13 cellular contexts compared by ENCODE assay signal in genomic region chr18:13265901-13266207, GRCh38. TPM values are rescaled to one million over a fixed set of nuclear protein-coding genes. Genes with fewer than 3 reads are reported as not detected.
DNase-seq lines count a peak whose midpoint lies in the region; ATAC-seq lines count a peak whose summit lies in the region.
"Had no signal": no experiment of that assay in that cellular context is flagged by ENCODE, and none has a peak within 500 bp of the region (broad histone marks: within the 10 kb centered on the region; RNA-seq: fewer than 3 reads in every experiment).

No MANE protein-coding gene starts in this region.

- no peak for ATAC-seq in effector memory CD8-positive, alpha-beta T cell (replicated peaks)
- ATAC-seq in stimulated activated effector memory CD8-positive, alpha-beta T cell treated with anti-CD3 and anti-CD28 coated beads, Interleukin-12 subunit alpha, Interleukin-12 subunit beta, amount 100 ng/mL, for 72 hours, result no peak
- ATAC-seq in GM19452 (IDR thresholded peaks at IDR 0.05; ENCODE audit: unreplicated experiment), result no peak
- ATAC-seq: left colon had no signal

- CTCF ChIA-PET in activated CD4-positive, alpha-beta T cell treated with anti-CD3 and anti-CD28 coated beads, Interleukin-2, amount 10 ng/mL, durations not matched to agents 7 days and 5 days (lab: Charles Lee), result interaction anchor here (0.6 to 2.8 kb wide), 3 partner anchors 13 to 168 kb away, joined by 3 to 11 read pairs (median 3); no protein-coding TSS in a partner anchor

- H3K4me3 Mint-ChIP-seq in activated CD4-positive, alpha-beta T cell treated with anti-CD3 and anti-CD28 coated beads, Interleukin-2, amount 10 ng/mL, durations not matched to agents 7 days and 5 days, result no peak overlapping the region
- peak overlapping the region; percentile 68 to 71 for H3K4me3 Mint-ChIP-seq in effector memory CD8-positive, alpha-beta T cell
- peak overlapping the region; percentile 57 for H3K4me3 Mint-ChIP-seq in stimulated activated effector memory CD8-positive, alpha-beta T cell treated with anti-CD3 and anti-CD28 coated beads, Interleukin-12 subunit alpha, Interleukin-12 subunit beta, amount 100 ng/mL, for 72 hours

- DNase-seq in activated CD4-positive, alpha-beta T cell treated with anti-CD3 and anti-CD28 coated beads, Interleukin-2, amount 10 ng/mL, durations not matched to agents 7 days and 5 days, result no peak
- no peak for DNase-seq in activated CD4-positive, alpha-beta T cell treated with anti-CD3 and anti-CD28 coated beads for 48 hours
- peak; percentile 32 for DNase-seq in activated CD4-positive, CD25-positive, alpha-beta regulatory T cell treated with anti-CD3 and anti-CD28 coated beads, Interleukin-2, amount 50 U/mL, for 72 hours
- DNase-seq in effector memory CD8-positive, alpha-beta T cell, result no peak
- no peak for DNase-seq in stimulated activated effector memory CD8-positive, alpha-beta T cell treated with anti-CD3 and anti-CD28 coated beads, Interleukin-12 subunit alpha, Interleukin-12 subunit beta, amount 100 ng/mL, for 72 hours (ENCODE audit: low spot score in 2 of 2)
- DNase-seq in NCI-H187 treated with DMSO at 0.1 percent for 48 hours (lab: John Stamatoyannopoulos, UW), result no peak
- DNase-seq in stimulated activated naive CD4-positive, alpha-beta T cell (lab: John Stamatoyannopoulos, UW), result no peak
- DNase-seq: Calu3, GDM1, NCI-H2029 treated with DMSO at 0.1 percent for 48 hours, NCI-H524 treated with DMSO at 0.1 percent for 48 hours had no signal

- H3K9me3 Mint-ChIP-seq in activated CD4-positive, alpha-beta T cell treated with anti-CD3 and anti-CD28 coated beads, Interleukin-2, amount 10 ng/mL, durations not matched to agents 7 days and 5 days, result no peaks in the 10 kb centered on the region
- no peaks in the 10 kb centered on the region for H3K9me3 Mint-ChIP-seq in effector memory CD8-positive, alpha-beta T cell
- no peaks in the 10 kb centered on the region for H3K9me3 Mint-ChIP-seq in stimulated activated effector memory CD8-positive, alpha-beta T cell treated with anti-CD3 and anti-CD28 coated beads, Interleukin-12 subunit alpha, Interleukin-12 subunit beta, amount 100 ng/mL, for 72 hours

- peak overlapping the region; percentile 88 for H3K27ac Mint-ChIP-seq in activated CD4-positive, alpha-beta T cell treated with anti-CD3 and anti-CD28 coated beads, Interleukin-2, amount 10 ng/mL, durations not matched to agents 7 days and 5 days
- peak overlapping the region in 1 of 2 donors; percentile 83 for H3K27ac Mint-ChIP-seq in effector memory CD8-positive, alpha-beta T cell
- H3K27ac Mint-ChIP-seq in stimulated activated effector memory CD8-positive, alpha-beta T cell treated with anti-CD3 and anti-CD28 coated beads, Interleukin-12 subunit alpha, Interleukin-12 subunit beta, amount 100 ng/mL, for 72 hours, result peak overlapping the region; percentile 68

- peaks cover 69% of the 10 kb centered on the region for H3K4me1 Mint-ChIP-seq in activated CD4-positive, alpha-beta T cell treated with anti-CD3 and anti-CD28 coated beads, Interleukin-2, amount 10 ng/mL, durations not matched to agents 7 days and 5 days
- H3K4me1 Mint-ChIP-seq in effector memory CD8-positive, alpha-beta T cell (ENCODE audit: low read depth in 2 of 2), result peaks cover 16 to 30% of the 10 kb centered on the region in 2 donors
- peaks cover 41% of the 10 kb centered on the region for H3K4me1 Mint-ChIP-seq in stimulated activated effector memory CD8-positive, alpha-beta T cell treated with anti-CD3 and anti-CD28 coated beads, Interleukin-12 subunit alpha, Interleukin-12 subunit beta, amount 100 ng/mL, for 72 hours

- POLR2A ChIA-PET in activated CD4-positive, alpha-beta T cell treated with anti-CD3 and anti-CD28 coated beads, Interleukin-2, amount 10 ng/mL, durations not matched to agents 7 days and 5 days (lab: Charles Lee), result no interaction called here

- no peaks in the 10 kb centered on the region for H3K36me3 Mint-ChIP-seq in activated CD4-positive, alpha-beta T cell treated with anti-CD3 and anti-CD28 coated beads, Interleukin-2, amount 10 ng/mL, durations not matched to agents 7 days and 5 days (ENCODE audit: low read depth)
- H3K36me3 Mint-ChIP-seq in effector memory CD8-positive, alpha-beta T cell (ENCODE audit: insufficient read depth), result peaks cover 6% of the 10 kb centered on the region
- H3K36me3 Mint-ChIP-seq in stimulated activated effector memory CD8-positive, alpha-beta T cell treated with anti-CD3 and anti-CD28 coated beads, Interleukin-12 subunit alpha, Interleukin-12 subunit beta, amount 100 ng/mL, for 72 hours, result no peaks in the 10 kb centered on the region

- H3K27me3 Mint-ChIP-seq in activated CD4-positive, alpha-beta T cell treated with anti-CD3 and anti-CD28 coated beads, Interleukin-2, amount 10 ng/mL, durations not matched to agents 7 days and 5 days, result no peaks in the 10 kb centered on the region
- H3K27me3 Mint-ChIP-seq in effector memory CD8-positive, alpha-beta T cell, result peaks cover 24 to 57% of the 10 kb centered on the region in 2 donors

RNA-seq across cellular contexts. Expression of gene LDLRAD4, which starts 47.3 kb away (rescaled TPM):
- total RNA-seq in activated CD4-positive, alpha-beta T cell treated with anti-CD3 and anti-CD28 coated beads, Interleukin-2, amount 10 ng/mL, durations not matched to agents 7 days and 5 days, result 10 to 100 TPM; 23.8 to 28.6 TPM
